ENCODE assay signal across 8 cellular contexts in the genomic region with DNA sequence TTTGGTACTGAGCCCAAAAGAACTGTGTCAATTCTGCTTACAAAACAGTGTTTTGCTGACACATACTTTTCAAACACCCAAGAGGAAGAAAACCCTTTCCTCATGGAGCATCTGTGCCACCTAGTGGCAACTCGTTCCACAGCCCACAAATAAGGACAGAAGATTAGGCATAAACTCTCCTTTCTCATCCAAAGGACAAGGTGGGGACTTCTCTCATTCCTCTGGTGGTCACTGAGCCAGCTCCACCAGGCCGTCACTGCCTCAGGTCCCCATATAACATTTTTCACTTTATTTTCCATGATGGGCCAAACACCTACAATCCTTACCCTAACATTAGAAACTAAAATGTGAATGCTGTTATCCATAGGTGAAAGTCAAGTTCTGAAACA.
DNase-seq lines count a peak whose midpoint lies in the region; FAIRE-seq and TF ChIP-seq lines count a peak whose summit lies in the region.
"Had no signal": no experiment of that assay in that cellular context is flagged by ENCODE, and none has a peak within 500 bp of the region (broad histone marks: within the 10 kb centered on the region; RNA-seq: fewer than 3 reads in every experiment).

No MANE protein-coding gene starts in this region.

- H3K9me3 ChIP-seq in smooth muscle cell (replicated peaks; ENCODE audit: low read depth), result no peaks in the 10 kb centered on the region

- in situ Hi-C loops in T47D (cut with HindIII; ENCODE audit: low pct_unique_long_range_greater_than_20kb, low sequenced_read_pairs), result no loop called here

- no peak for TF ChIP-seq POLR2A in GM12892 (IDR thresholded peaks at IDR 0.05; ENCODE audit: low read depth, low read length)

- peaks cover 34% of the 10 kb centered on the region for H4K20me1 ChIP-seq in smooth muscle cell (ENCODE audit: low read depth)

- H3K4me2 ChIP-seq in smooth muscle cell, result peak overlapping the region; percentile 40

- 29% methylated on average over 2 of the region's 2 CpGs for WGBS in smooth muscle cell (ENCODE audit: low lambda C conversion rate)

- DNase-seq in GM12892 (ENCODE audit: insufficient read length) (no peak), NCI-H2081 treated with DMSO at 0.1 percent for 48 hours (lab: John Stamatoyannopoulos, UW) (peak; percentile 26), UCSD-AML1 (lab: John Stamatoyannopoulos, UW; ENCODE audit: unreplicated experiment) (peak; percentile 35), T47D (ENCODE audit: low read depth in 1 of 2, low spot score in 1 of 2) (peak; percentile 61 to 89), iPS-NIHi11 (ENCODE audit: low spot score) (peak; percentile 75), smooth muscle cell (lab: John Stamatoyannopoulos, UW; ENCODE audit: unreplicated experiment) (peak; percentile 4), OCI-M2 (lab: John Stamatoyannopoulos, UW; ENCODE audit: unreplicated experiment) (no peak)

- peak; percentile 84 for TF ChIP-seq CTCF in smooth muscle cell (IDR thresholded peaks at IDR 0.05; ENCODE audit: borderline replicate concordance, insufficient read depth, poor library complexity, severe bottlenecking)

- H2AFZ ChIP-seq in smooth muscle cell (ENCODE audit: low read depth), result no peak overlapping the region

- no peak overlapping the region for H3K4me3 ChIP-seq in smooth muscle cell
- H3K4me3 ChIP-seq: skin epidermis had no signal

- no peaks in the 10 kb centered on the region for H3K27me3 ChIP-seq in smooth muscle cell (ENCODE audit: low read depth)

- H3K9ac ChIP-seq in smooth muscle cell (ENCODE audit: low read depth), result no peak overlapping the region

- peaks cover 16% of the 10 kb centered on the region for H3F3A ChIP-seq in smooth muscle cell (ENCODE audit: low read depth)

- H3K36me3 ChIP-seq in smooth muscle cell (ENCODE audit: low read depth), result no peaks in the 10 kb centered on the region

- H3K4me1 ChIP-seq in smooth muscle cell (ENCODE audit: low read depth), result peaks cover 18% of the 10 kb centered on the region

- no peak overlapping the region for H3K27ac ChIP-seq in smooth muscle cell (ENCODE audit: low read depth)

- peak; percentile 88 for FAIRE-seq in GM12892 (lab: Jason Lieb, UNC)

- peaks cover 5% of the 10 kb centered on the region for H3K79me2 ChIP-seq in smooth muscle cell (ENCODE audit: low read depth)

Comparison
In these comparisons a context has a peak if more than half of its experiments do, and no peak if none do; other contexts are left out.
1. DNase-seq: peak in NCI-H2081 treated with DMSO at 0.1 percent for 48 hours (single experiment), UCSD-AML1 (single experiment), T47D (2 of 2), iPS-NIHi11 (single experiment) and smooth muscle cell (single experiment); none in GM12892 (single experiment) and OCI-M2 (single experiment).